ENCODE assay signal across 8 cellular contexts in genomic region chr2:88199912-88200682, GRCh38. TPM values are rescaled to one million over a fixed set of nuclear protein-coding genes. Genes with fewer than 3 reads are reported as not detected.
DNase-seq lines count a peak whose midpoint lies in the region; ATAC-seq, FAIRE-seq and TF ChIP-seq lines count a peak whose summit lies in the region.

No MANE protein-coding gene starts in this region.

- no peaks in the 10 kb centered on the region for H3K79me2 ChIP-seq in PC-3 (ENCODE audit: low read length)
- peaks cover 0 to 3% of the 10 kb centered on the region in 2 experiments; a peak in 2 of 4 replicates for H3K79me2 ChIP-seq in H1 (ENCODE audit: control insufficient read depth in 1 of 2, insufficient read depth in 2 of 2, low read length in 2 of 2)

- H4K91ac ChIP-seq in H1 (replicated peaks; ENCODE audit: insufficient read length, low read length): peak overlapping the region; percentile 46

- no peak overlapping the region for H3K14ac ChIP-seq in H1 (ENCODE audit: insufficient read length)

- H4K8ac ChIP-seq in H1 (ENCODE audit: extremely low read depth, insufficient read depth, low read length): no peak overlapping the region; the same call in 1 of the 2 replicates

- peak overlapping the region; percentile 68; the same call in 1 of the 2 replicates for H2BK15ac ChIP-seq in H1 (ENCODE audit: low read length)

- H3K4me1 ChIP-seq in PC-3 (ENCODE audit: insufficient read depth, low read length): no peaks in the 10 kb centered on the region
- peaks cover 3 to 16% (median 8%) of the 10 kb centered on the region in 4 experiments; a peak in 6 of 7 replicates for H3K4me1 ChIP-seq in H1 (replicated peaks in 1 of 4; ENCODE audit: control insufficient read depth in 3 of 4, insufficient read depth in 4 of 4, low read length in 3 of 4)
- no peaks in the 10 kb centered on the region for H3K4me1 ChIP-seq in pancreas

- H3K9ac ChIP-seq in PC-3 (ENCODE audit: low read length) (no peak overlapping the region), H1 (replicated peaks in 1 of 4; ENCODE audit: extremely low read depth in 1 of 4, low read depth in 3 of 4, low read length in 3 of 4) (no peak overlapping the region)

- H3F3A ChIP-seq in PC-3 (ENCODE audit: low read length, unreplicated experiment): no peaks in the 10 kb centered on the region

- H3K23me2 ChIP-seq in H1 (ENCODE audit: low read depth, low read length): peaks cover 6% of the 10 kb centered on the region; the same call in 1 of the 2 replicates

- no peak overlapping the region; the same call in 1 of the 2 replicates for H2BK5ac ChIP-seq in H1 (ENCODE audit: low read depth, low read length)

- H3K36me3 ChIP-seq in PC-3 (ENCODE audit: low read depth, low read length): no peaks in the 10 kb centered on the region
- no peaks in the 10 kb centered on the region for H3K36me3 ChIP-seq in H1 (ENCODE audit: control insufficient read depth in 2 of 4, insufficient read depth in 4 of 4, low read length in 3 of 4)
- H3K36me3 ChIP-seq in pancreas: no peaks in the 10 kb centered on the region

- no peak overlapping the region for H3K56ac ChIP-seq in H1 (replicated peaks; ENCODE audit: insufficient read length, low read depth, low read length)

- no peak for TF ChIP-seq CTCF in PC-3 (conservative IDR thresholded peaks at IDR 0.05; ENCODE audit: low read depth, low read length)
- TF ChIP-seq CTCF in H1 (IDR thresholded peaks at IDR 0.05; ENCODE audit: control extremely low read depth in 1 of 3, insufficient read depth in 1 of 3, low read depth in 1 of 3, low read length in 3 of 3): 0 out of 4 replicates have a peak, but pooled peaks of 1 of the 3 experiments have one; percentile 2
- TF ChIP-seq CTCF in pancreas (IDR thresholded peaks at IDR 0.05): no peak

- no peak overlapping the region for H4K5ac ChIP-seq in H1 (ENCODE audit: insufficient read length, low read depth, low read length)

- peak overlapping the region; percentile 78 for H3K18ac ChIP-seq in H1 (ENCODE audit: extremely low read depth, low read length)

- FAIRE-seq in H1 (lab: Jason Lieb, UNC) (no peak), pancreas (lab: Jason Lieb, UNC) (no peak)

- POLR2A ChIA-PET in PC-3 (lab: Charles Lee; ENCODE audit: unreplicated experiment): no interaction called here
- POLR2A ChIA-PET in H1 (lab: Charles Lee; ENCODE audit: partially characterized antibody): interaction anchor here (0.9 to 1.1 kb wide), 2 partner anchors 10 to 108 kb away, joined by 3 to 4 read pairs; no protein-coding TSS in a partner anchor

- no peaks in the 10 kb centered on the region for H3K79me1 ChIP-seq in H1 (ENCODE audit: low read depth, low read length)

- intact Hi-C loops in PC-3 (cut with micrococcal nuclease) (no loop called here), pancreas (cut with DNase I) (no loop called here)

- CTCF ChIA-PET in PC-3 (lab: Charles Lee): interaction anchor here (0.6 kb wide), 1 partner anchor 11 kb away, joined by 5 read pairs; no protein-coding TSS in a partner anchor
- CTCF ChIA-PET in H1 (lab: Charles Lee; ENCODE audit: partially characterized antibody): interaction anchor here (0.5 to 5.0 kb wide), 6 partner anchors 9 to 209 kb away, joined by 3 to 39 read pairs (median 4); no protein-coding TSS in a partner anchor

- peak overlapping the region; percentile 70 for H2BK120ac ChIP-seq in H1 (replicated peaks; ENCODE audit: low read depth, low read length)

- TF ChIP-seq EP300 in H1 (IDR thresholded peaks at IDR 0.05; ENCODE audit: borderline replicate concordance in 1 of 2, low read depth in 2 of 2, low read length in 2 of 2): no peak

- peak overlapping the region; percentile 75; the same call in 1 of the 2 replicates for H2BK12ac ChIP-seq in H1 (ENCODE audit: low read depth, low read length)

- no TSS peak for BruUV-seq in PC-3 (replicated peaks; lab: Mats Ljungman, UMichigan)

- no peak for TF ChIP-seq POLR2A in H1 (IDR thresholded peaks at IDR 0.05; ENCODE audit: control extremely low read depth in 1 of 2, low read depth in 2 of 2, low read length in 2 of 2)

- H4K20me1 ChIP-seq in PC-3 (ENCODE audit: low read length) (no peaks in the 10 kb centered on the region), H1 (replicated peaks in 1 of 2; ENCODE audit: control insufficient read depth in 1 of 2, insufficient read depth in 2 of 2, low read length in 2 of 2) (no peaks in the 10 kb centered on the region)

- H3K4me3 ChIP-seq in PC-3 (ENCODE audit: low read length) (no peak overlapping the region), H1 (ENCODE audit: extremely low read depth in 1 of 4, insufficient read depth in 2 of 4, low read depth in 3 of 4, low read length in 4 of 4) (peak overlapping the region in 3 of 4 experiments; percentile 25 to 37 (median 26); a peak in 6 of 8 replicates), pancreas (no peak overlapping the region)

- H3K4ac ChIP-seq in H1 (replicated peaks; ENCODE audit: insufficient read length, low read depth, low read length): peak overlapping the region; percentile 76

- H3K9me3 ChIP-seq in PC-3 (ENCODE audit: low read length) (no peaks in the 10 kb centered on the region), H1 (ENCODE audit: insufficient read depth in 2 of 2, low read depth in 1 of 2, low read length in 1 of 2) (0 out of 4 replicates have a peak, but pooled peaks cover 0 to 2% of the 10 kb centered on the region in 2 experiments), pancreas (no peaks in the 10 kb centered on the region)

- H3K23ac ChIP-seq in H1 (ENCODE audit: insufficient read length): no peak overlapping the region

- TF ChIP-seq RAD21 in H1 (IDR thresholded peaks at IDR 0.05 in 1 of 2, conservative IDR thresholded peaks at IDR 0.05 in 1 of 2; ENCODE audit: low read depth in 2 of 2, low read length in 2 of 2): no peak

- no peak overlapping the region for H2AFZ ChIP-seq in PC-3 (ENCODE audit: low read length)
- 0 out of 2 replicates have a peak overlapping the region, but pooled peaks have one; percentile 35 for H2AFZ ChIP-seq in H1 (ENCODE audit: low read length)

- no peaks in the 10 kb centered on the region for H3K9me2 ChIP-seq in PC-3 (replicated peaks; ENCODE audit: low read length)

- ATAC-seq in GM18511 (IDR thresholded peaks at IDR 0.05; ENCODE audit: unreplicated experiment) (peak; percentile 52), PC-3 (no peak), pancreas (peak in 3 of 4 donors; percentile 70 to 86 (median 72)), HG03135 (IDR thresholded peaks at IDR 0.05; ENCODE audit: unreplicated experiment) (no peak)

- H2AK5ac ChIP-seq in H1 (ENCODE audit: low read depth, low read length): no peak overlapping the region

- peak overlapping the region; percentile 14; the same call in 1 of the 2 replicates for H3K4me2 ChIP-seq in PC-3 (ENCODE audit: low read length)
- H3K4me2 ChIP-seq in H1 (ENCODE audit: insufficient read depth in 1 of 2, low read depth in 2 of 2, low read length in 2 of 2): peak overlapping the region; percentile 52 to 58

- H2BK20ac ChIP-seq in H1 (ENCODE audit: low read length): peak overlapping the region; percentile 28; the same call in 1 of the 2 replicates

- H3K27ac ChIP-seq in PC-3 (ENCODE audit: low read length) (no peak overlapping the region), H1 (ENCODE audit: low read depth, low read length) (no peak overlapping the region), pancreas (no peak overlapping the region)

- H3K27me3 ChIP-seq in PC-3 (ENCODE audit: low read length) (peaks cover 53% of the 10 kb centered on the region), H1 (replicated peaks in 1 of 4; ENCODE audit: control insufficient read depth in 3 of 4, extremely low read depth in 1 of 4, insufficient read depth in 3 of 4, low read length in 3 of 4) (peaks cover 1 to 12% (median 8%) of the 10 kb centered on the region in 4 experiments), pancreas (peaks cover 0 to 3% (median 1%) of the 10 kb centered on the region in 4 donors)

- WGBS in H1 (ENCODE audit: extremely low coverage in 1 of 2, insufficient coverage in 1 of 2, insufficient read length in 1 of 2, insufficient replicate concordance in 2 of 2, low coverage in 1 of 2, low lambda C conversion rate in 2 of 2, missing lambda C conversion rate in 1 of 2), 2 experiments: 19% methylated on average over 17 of the region's 18 CpGs; no CpG with 5 or more reads in 1 of the 2 experiments
- WGBS in pancreas, 2 donors: 12 to 17% methylated on average over 17 to 18 of the region's 18 CpGs

- no peak for DNase-seq in PC-3
- DNase-seq in H1 (ENCODE audit: low read depth in 1 of 2, low spot score in 2 of 2): peak in 1 of 2 experiments; percentile 73
- peak in 2 of 6 donors; percentile 37 to 75 for DNase-seq in pancreas
- DNase-seq in GF-D8 (lab: John Stamatoyannopoulos, UW): no peak
- DNase-seq in inferior parietal cortex (ENCODE audit: extremely low spot score): no peak
- no peak for DNase-seq in GOT3 (lab: John Stamatoyannopoulos, UW)

TF ChIP-seq in H1, 55 proteins besides CTCF, POLR2A, EP300 and RAD21 (continues in another document):
- TF ChIP-seq SIRT6 (IDR thresholded peaks at IDR 0.05; ENCODE audit: low read length): no peak
- no peak for TF ChIP-seq FOSL1 (IDR thresholded peaks at IDR 0.05; ENCODE audit: insufficient read depth, low read depth, low read length)
- no peak for TF ChIP-seq TBP (IDR thresholded peaks at IDR 0.05; ENCODE audit: low read depth, low read length)
- TF ChIP-seq SRF (IDR thresholded peaks at IDR 0.05; ENCODE audit: low read depth, low read length): no peak
- TF ChIP-seq RBBP5 (IDR thresholded peaks at IDR 0.05; ENCODE audit: borderline replicate concordance, low read depth, low read length): 0 out of 2 replicates have a peak, but pooled peaks have one; percentile 41
- no peak for TF ChIP-seq SP1 (IDR thresholded peaks at IDR 0.05; ENCODE audit: low read depth, low read length)
- TF ChIP-seq MAFK (IDR thresholded peaks at IDR 0.05; ENCODE audit: low read depth, low read length): no peak

RNA-seq across cellular contexts. Expression of gene THNSL2, which starts 30.0 kb away (rescaled TPM):
- total RNA-seq in PC-3 (2014; rRNA removed): 0.75 and 2.0 TPM in 2 replicates
- 4.6 TPM in 2 replicates for total RNA-seq in H1 (2021; fragmentation: NEBNext Ultra II Directional; extraction: Animal tissue kit (Norgen Biotek cat#: 25700))
- 7.0 and 8.0 TPM in 2 replicates for polyA plus RNA-seq in H1 (2011; rRNA removed)
- 9.4 TPM for polyA plus RNA-seq in H1 (2011; cell fraction: cytosol; rRNA removed)
- polyA plus RNA-seq in H1 (2011; cell fraction: nucleus; rRNA removed): 16.0 TPM
- polyA plus RNA-seq in H1 (2012, experiment 1 of 2): 5.5 to 9.6 TPM (median 7.8 TPM) in 4 replicates
- 5.1 TPM for polyA plus RNA-seq in H1 (2012, experiment 2 of 2)
- 3.4 TPM for polyA plus RNA-seq in H1 (2013, experiment 1 of 2)
- polyA plus RNA-seq in H1 (2013, experiment 2 of 2): 3.7 TPM
- polyA minus RNA-seq in H1 (2011; rRNA and poly(A)+ RNA removed): 6.5 and 10.5 TPM in 2 replicates
- polyA minus RNA-seq in H1 (2011; cell fraction: cytosol; rRNA and poly(A)+ RNA removed): 3.9 TPM
- polyA minus RNA-seq in H1 (2011; cell fraction: nucleus; rRNA and poly(A)+ RNA removed): 10.5 TPM
- total RNA-seq in pancreas: 10 to 100 TPM in 3 of 6 donors, 1 to 10 TPM in 3; 7.3 to 12.9 (median 9.8) TPM
- 10 to 100 TPM; 16.0 to 37.4 TPM for polyA plus RNA-seq in pancreas

Comparison
In these comparisons a context has a peak if more than half of its experiments do, and no peak if none do; other contexts are left out.
1. ATAC-seq: peak in GM18511 (single experiment) and pancreas (3 of 4); none in PC-3 (single experiment) and HG03135 (single experiment).
2. H3K4me3 ChIP-seq: peak in H1 (3 of 4); none in PC-3 (single experiment) and pancreas (0 of 4).